Comparison of ENCODE assay signal across 1 cellular context in genomic region chr2:131682122-131682944, GRCh38.
TF ChIP-seq lines count a peak whose summit lies in the region.

No MANE protein-coding gene starts in this region.

TF ChIP-seq in A549, 52 proteins besides CTCF, POLR2A, EP300 and RAD21 (continued from another document):
- TF ChIP-seq E2F6 (IDR thresholded peaks at IDR 0.05; ENCODE audit: borderline replicate concordance, low read depth), result peak; percentile 89
- peak; percentile 95 for TF ChIP-seq MAX (IDR thresholded peaks at IDR 0.05)
- no peak for TF ChIP-seq RFX5 (IDR thresholded peaks at IDR 0.05)
- no peak for TF ChIP-seq NPAS2 (CRISPR knock-in tag; IDR thresholded peaks at IDR 0.05; ENCODE audit: borderline replicate concordance)
- no peak for TF ChIP-seq CEBPB (IDR thresholded peaks at IDR 0.05)
TF ChIP-seq in A549: peak in this region for 6.
